8 cellular contexts compared by ENCODE assay signal in genomic region chr10:79779310-79779938, GRCh38. TPM values are rescaled to one million over a fixed set of nuclear protein-coding genes. Genes with fewer than 3 reads are reported as not detected.
DNase-seq lines count a peak whose midpoint lies in the region; ATAC-seq and TF ChIP-seq lines count a peak whose summit lies in the region.
"Not testable (repeated sequence)": the region's sequence is repeated elsewhere in the genome, so short reads cannot be mapped to it uniquely, and the experiment has no call there.

No MANE protein-coding gene starts in this region.

- DNase-seq in DMS 273 (lab: John Stamatoyannopoulos, UW; ENCODE audit: unreplicated experiment): peak; percentile 19
- peak in 70 of 76 experiments; percentile 12 to 86 (median 64) for DNase-seq in HUDEP-2 (lab: John Stamatoyannopoulos, UW; ENCODE audit: unreplicated experiment in 76 of 76)
- DNase-seq in SW480 (ENCODE audit: low spot score): peak; percentile 1
- DNase-seq in activated naive CD4-positive, alpha-beta T cell treated with anti-CD3 and anti-CD28 coated beads for 36 hours: peak; percentile 77
- DNase-seq in foreskin keratinocyte: peak in 1 of 2 donors; percentile 21
- peak; percentile 65 for DNase-seq in neural crest cell (ENCODE audit: low read depth, low spot score)
- peak; percentile 20 to 32 for DNase-seq in stimulated activated CD8-positive, alpha-beta memory T cell treated with anti-CD3 and anti-CD28 coated beads, Interleukin-7, amount 100 ng/mL, for 1 hour (ENCODE audit: low read depth in 2 of 2)

- H3K4me1 Mint-ChIP-seq in activated naive CD4-positive, alpha-beta T cell treated with anti-CD3 and anti-CD28 coated beads for 36 hours (ENCODE audit: low read depth); neural crest cell: not testable (repeated sequence)

- TF ChIP-seq CTCF in foreskin keratinocyte (conservative IDR thresholded peaks at IDR 0.05): peak; percentile 62
- peak; percentile 71 for TF ChIP-seq CTCF in neural crest cell (conservative IDR thresholded peaks at IDR 0.05)

- ATAC-seq in GM21576 (IDR thresholded peaks at IDR 0.05; ENCODE audit: unreplicated experiment): peak; percentile 93
- ATAC-seq in foreskin keratinocyte: peak; percentile 92

- not testable (repeated sequence) for H3K9me3 Mint-ChIP-seq in activated naive CD4-positive, alpha-beta T cell treated with anti-CD3 and anti-CD28 coated beads for 36 hours; neural crest cell

- CTCF ChIA-PET in activated naive CD4-positive, alpha-beta T cell treated with anti-CD3 and anti-CD28 coated beads for 36 hours (lab: Charles Lee): interaction anchor here (0.8 kb wide), 1 partner anchor 149 kb away, joined by 3 read pairs; no protein-coding TSS in a partner anchor

- H3K4me1 ChIP-seq in foreskin keratinocyte: not testable (repeated sequence)

- H3K27ac ChIP-seq in foreskin keratinocyte: not testable (repeated sequence)

- H3K27me3 ChIP-seq in foreskin keratinocyte: not testable (repeated sequence)

- H3K27me3 Mint-ChIP-seq in activated naive CD4-positive, alpha-beta T cell treated with anti-CD3 and anti-CD28 coated beads for 36 hours (ENCODE audit: low read depth); neural crest cell (ENCODE audit: low read depth): not testable (repeated sequence)

- not testable (repeated sequence) for H3K36me3 Mint-ChIP-seq in activated naive CD4-positive, alpha-beta T cell treated with anti-CD3 and anti-CD28 coated beads for 36 hours (ENCODE audit: low read depth); neural crest cell (ENCODE audit: low read depth)

- intact Hi-C loops in activated naive CD4-positive, alpha-beta T cell treated with anti-CD3 and anti-CD28 coated beads for 36 hours (cut with micrococcal nuclease): loop anchor here (2.0 to 10.0 kb wide), 2 partner anchors 149 to 265 kb away; no protein-coding TSS in a partner anchor

- not testable (repeated sequence) for H3K4me3 Mint-ChIP-seq in activated naive CD4-positive, alpha-beta T cell treated with anti-CD3 and anti-CD28 coated beads for 36 hours; neural crest cell

- not testable (repeated sequence) for H3K27ac Mint-ChIP-seq in activated naive CD4-positive, alpha-beta T cell treated with anti-CD3 and anti-CD28 coated beads for 36 hours; neural crest cell (ENCODE audit: unreplicated experiment)

RNA-seq across cellular contexts. Expression of gene NUTM2E, which starts 47.1 kb away (rescaled TPM):
- total RNA-seq in activated naive CD4-positive, alpha-beta T cell treated with anti-CD3 and anti-CD28 coated beads for 36 hours: under 1 TPM in 1 of 2 experiments, not detected in 1; 0.07 TPM
- total RNA-seq in foreskin keratinocyte: 0.20 and 0.28 TPM in 2 replicates
- 0.17 and 0.22 TPM in 2 replicates for polyA plus RNA-seq in foreskin keratinocyte
- total RNA-seq in neural crest cell: 1.6 and 2.0 TPM in 2 replicates
